In genomic region chr1:89938171-89939055, GRCh38 we compare ENCODE assay signal across 1 cellular context.
TF ChIP-seq lines count a peak whose summit lies in the region.

No MANE protein-coding gene starts in this region.

TF ChIP-seq in HepG2, 621 proteins besides CTCF, POLR2A, EP300 and RAD21 (continued from another document and continues in another):
- TF ChIP-seq PBX2 (CRISPR knock-in tag; IDR thresholded peaks at IDR 0.05) (no peak), ZNF782 (CRISPR knock-in tag; IDR thresholded peaks at IDR 0.05; ENCODE audit: borderline replicate concordance) (no peak), ATRX (CRISPR knock-in tag; IDR thresholded peaks at IDR 0.05; ENCODE audit: borderline replicate concordance) (no peak), HNRNPH1 (optimal IDR thresholded peaks at IDR 0.05; ENCODE audit: low read depth, low read length) (no peak), LRRFIP1 (CRISPR knock-in tag; conservative IDR thresholded peaks at IDR 0.05) (no peak), PHF20 (CRISPR knock-in tag; IDR thresholded peaks at IDR 0.05) (no peak), KAT7 (CRISPR knock-in tag; IDR thresholded peaks at IDR 0.05; ENCODE audit: borderline replicate concordance) (no peak), RCOR2 (CRISPR knock-in tag; IDR thresholded peaks at IDR 0.05) (0 out of 2 replicates have a peak, but pooled peaks have one; percentile 50), KLF16 (CRISPR knock-in tag; IDR thresholded peaks at IDR 0.05) (no peak), ZNF780A (CRISPR knock-in tag; IDR thresholded peaks at IDR 0.05) (no peak), ZNF10 (CRISPR knock-in tag; IDR thresholded peaks at IDR 0.05; ENCODE audit: borderline replicate concordance, low read depth) (no peak), SRSF9 (IDR thresholded peaks at IDR 0.05; ENCODE audit: borderline replicate concordance, insufficient read depth, low read depth, low read length, poor library complexity, severe bottlenecking) (no peak), ZNF121 (CRISPR knock-in tag; IDR thresholded peaks at IDR 0.05) (no peak), GTF2F1 (IDR thresholded peaks at IDR 0.05; ENCODE audit: low read length) (no peak), ZNF589 (CRISPR knock-in tag; conservative IDR thresholded peaks at IDR 0.05) (no peak), NFE2 (CRISPR knock-in tag; IDR thresholded peaks at IDR 0.05) (peak; percentile 70; the same call in 1 of the 2 replicates), ASH2L (IDR thresholded peaks at IDR 0.05; ENCODE audit: insufficient read length, low read depth, low read length) (no peak), AFF4 (CRISPR knock-in tag; IDR thresholded peaks at IDR 0.05) (no peak), ATF5 (CRISPR knock-in tag; IDR thresholded peaks at IDR 0.05; ENCODE audit: low read depth) (no peak), ZNF619 (CRISPR knock-in tag; IDR thresholded peaks at IDR 0.05) (no peak), PRMT3 (CRISPR knock-in tag; IDR thresholded peaks at IDR 0.05; ENCODE audit: borderline replicate concordance, low read depth) (no peak), ZNF776 (CRISPR knock-in tag; IDR thresholded peaks at IDR 0.05) (no peak), NFAT5 (CRISPR knock-in tag; IDR thresholded peaks at IDR 0.05) (no peak), ARID4A (CRISPR knock-in tag; IDR thresholded peaks at IDR 0.05; ENCODE audit: borderline replicate concordance) (no peak), ZNF329 (CRISPR knock-in tag; IDR thresholded peaks at IDR 0.05; ENCODE audit: low read depth) (no peak), HNF4A (CRISPR knock-in tag; IDR thresholded peaks at IDR 0.05) (peak; percentile 45), ZNF484 (CRISPR knock-in tag; IDR thresholded peaks at IDR 0.05; ENCODE audit: borderline replicate concordance, low read depth) (no peak), ZBTB46 (CRISPR knock-in tag; IDR thresholded peaks at IDR 0.05; ENCODE audit: borderline replicate concordance) (no peak), ZEB1 (IDR thresholded peaks at IDR 0.05; ENCODE audit: insufficient replicate concordance, low read depth) (no peak), GMEB2 (CRISPR knock-in tag; IDR thresholded peaks at IDR 0.05; ENCODE audit: low read depth) (no peak), NR2F2 (IDR thresholded peaks at IDR 0.05; ENCODE audit: borderline replicate concordance, low read depth) (peak; percentile 56; the same call in 1 of the 2 replicates), ZNF577 (CRISPR knock-in tag; IDR thresholded peaks at IDR 0.05; ENCODE audit: borderline replicate concordance, low read depth) (no peak), ZC3H13 (CRISPR knock-in tag; IDR thresholded peaks at IDR 0.05) (no peak), SALL1 (CRISPR knock-in tag; IDR thresholded peaks at IDR 0.05) (no peak), SOX6 (IDR thresholded peaks at IDR 0.05) (no peak), SOX6 (CRISPR knock-in tag; IDR thresholded peaks at IDR 0.05) (peak; percentile 69; the same call in 1 of the 2 replicates), SMAD9 (CRISPR knock-in tag; IDR thresholded peaks at IDR 0.05) (no peak), ZNF296 (CRISPR knock-in tag; conservative IDR thresholded peaks at IDR 0.05) (no peak)
